ENCODE assay signal across 8 cellular contexts in genomic region chr2:60735496-60736250, GRCh38. TPM values are rescaled to one million over a fixed set of nuclear protein-coding genes. Genes with fewer than 3 reads are reported as not detected.
DNase-seq lines count a peak whose midpoint lies in the region; ATAC-seq and TF ChIP-seq lines count a peak whose summit lies in the region.

No MANE protein-coding gene starts in this region.

- no peak for TF ChIP-seq CTCF in GM20000 (IDR thresholded peaks at IDR 0.05; ENCODE audit: extremely low read depth, missing control alignments)
- TF ChIP-seq CTCF in coronary artery (IDR thresholded peaks at IDR 0.05) = no peak

- no peak for ATAC-seq in HG02840 (IDR thresholded peaks at IDR 0.05; ENCODE audit: low FRiP score, unreplicated experiment)

- peak; percentile 23 for DNase-seq in GM20000 (ENCODE audit: low spot score)
- DNase-seq in SJCRH30 = no peak
- no peak for DNase-seq in coronary artery (ENCODE audit: low spot score)
- DNase-seq in SKM-1 treated with dmso at 0.1 percent for 144 hours (lab: John Stamatoyannopoulos, UW; ENCODE audit: unreplicated experiment) = no peak
- DNase-seq in hepatic stellate cell (ENCODE audit: low spot score) = no peak
- DNase-seq in SKM-1 (lab: John Stamatoyannopoulos, UW; ENCODE audit: unreplicated experiment) = no peak

- H3K27me3 ChIP-seq in SJCRH30 = no peaks in the 10 kb centered on the region; the same call in 1 of the 2 replicates
- peaks cover 5% of the 10 kb centered on the region for H3K27me3 ChIP-seq in muscle layer of duodenum (ENCODE audit: low read depth, low read length)

- H3K4me1 ChIP-seq in SJCRH30 (no peaks in the 10 kb centered on the region), muscle layer of duodenum (ENCODE audit: control insufficient read depth in 1 of 2, insufficient read depth in 2 of 2, low read length in 2 of 2) (no peaks in the 10 kb centered on the region)

- H3K4me3 ChIP-seq in SJCRH30 (peak overlapping the region; percentile 39), coronary artery (peak overlapping the region; percentile 68), muscle layer of duodenum (ENCODE audit: low read depth in 1 of 2, low read length in 2 of 2) (peak overlapping the region; percentile 39 to 56)

- H3K9me3 ChIP-seq in SJCRH30 (replicated peaks) = peaks cover 3% of the 10 kb centered on the region; the same call in 1 of the 2 replicates
- H3K9me3 ChIP-seq in muscle layer of duodenum (ENCODE audit: control insufficient read depth in 1 of 2, low read length in 2 of 2) = no peaks in the 10 kb centered on the region

- no peak overlapping the region for H3K27ac ChIP-seq in SJCRH30
- H3K27ac ChIP-seq in coronary artery = no peak overlapping the region
- no peak overlapping the region for H3K27ac ChIP-seq in muscle layer of duodenum (ENCODE audit: low read length)

- H3K36me3 ChIP-seq in SJCRH30 (no peaks in the 10 kb centered on the region), muscle layer of duodenum (ENCODE audit: control insufficient read depth in 1 of 2, insufficient read depth in 2 of 2, low read length in 2 of 2) (no peaks in the 10 kb centered on the region)

RNA-seq across cellular contexts. Expression of gene PAPOLG, which starts 20.4 kb away (rescaled TPM):
- total RNA-seq in SJCRH30 (2014; rRNA removed; shearing (Covaris generic)) = 37.8 and 40.5 TPM in 2 replicates
